Comparison of ENCODE assay signal across 8 cellular contexts in genomic region chrX:40154853-40155616, GRCh38. TPM values are rescaled to one million over a fixed set of nuclear protein-coding genes. Genes with fewer than 3 reads are reported as not detected.
DNase-seq lines count a peak whose midpoint lies in the region; TF ChIP-seq lines count a peak whose summit lies in the region.

No MANE protein-coding gene starts in this region.

- no peaks in the 10 kb centered on the region for H3K36me3 Mint-ChIP-seq in activated T-cell treated with anti-CD3 and anti-CD28 coated beads, Interleukin-2, amount 50 U/mL, for 24 hours (ENCODE audit: low read depth)

- H3K4me1 ChIP-seq in adipocyte (ENCODE audit: control insufficient read depth, insufficient read depth, low read length) (peaks cover 2% of the 10 kb centered on the region), hepatocyte (ENCODE audit: insufficient read depth) (peaks cover 56% of the 10 kb centered on the region)

- H3K9me3 Mint-ChIP-seq in activated T-cell treated with anti-CD3 and anti-CD28 coated beads, Interleukin-2, amount 50 U/mL, for 24 hours = no peaks in the 10 kb centered on the region

- H3K4me3 Mint-ChIP-seq in activated T-cell treated with anti-CD3 and anti-CD28 coated beads, Interleukin-2, amount 50 U/mL, for 24 hours = peak overlapping the region; percentile 76

- H3K4me3 ChIP-seq in adipocyte (ENCODE audit: low read length) = peak overlapping the region; percentile 65
- H3K4me3 ChIP-seq in hepatocyte = peak overlapping the region; percentile 36
- peak overlapping the region; percentile 38 for H3K4me3 ChIP-seq in skeletal muscle cell (ENCODE audit: low read depth, low read length)

- H4K20me1 ChIP-seq in hepatocyte (ENCODE audit: insufficient read depth, poor library complexity, severe bottlenecking) = no peaks in the 10 kb centered on the region

- DNase-seq in activated T-cell treated with anti-CD3 and anti-CD28 coated beads, Interleukin-2, amount 50 U/mL, for 24 hours = peak; percentile 52
- no peak for DNase-seq in activated T-cell treated with anti-CD3 and anti-CD28 coated beads, Interleukin-2, amount 50 U/mL, for 1 hour
- DNase-seq in NCI-H748 treated with DMSO at 0.1 percent for 48 hours (lab: John Stamatoyannopoulos, UW) (peak; percentile 48), adipocyte (ENCODE audit: low read depth) (peak; percentile 51), hepatocyte (ENCODE audit: low spot score) (peak; percentile 80), skeletal muscle cell (ENCODE audit: low read depth) (no peak), NCI-H187 (lab: John Stamatoyannopoulos, UW) (no peak), A172 (ENCODE audit: low spot score) (no peak)

- no peaks in the 10 kb centered on the region for H3K36me3 ChIP-seq in adipocyte (ENCODE audit: control insufficient read depth, insufficient read depth, low read length, severe bottlenecking)
- H3K36me3 ChIP-seq in hepatocyte (replicated peaks; ENCODE audit: insufficient read depth, low read depth) = no peaks in the 10 kb centered on the region

- H3K27me3 Mint-ChIP-seq in activated T-cell treated with anti-CD3 and anti-CD28 coated beads, Interleukin-2, amount 50 U/mL, for 24 hours = peaks cover 67% of the 10 kb centered on the region

- H3K27me3 ChIP-seq in adipocyte (replicated peaks; ENCODE audit: control insufficient read depth, insufficient read depth, low read length) = peaks cover 19% of the 10 kb centered on the region
- peaks cover 58% of the 10 kb centered on the region for H3K27me3 ChIP-seq in hepatocyte

- H3K9me2 ChIP-seq in hepatocyte (replicated peaks; ENCODE audit: insufficient read depth) = no peaks in the 10 kb centered on the region

- no peaks in the 10 kb centered on the region for H3K79me2 ChIP-seq in hepatocyte

- no peak for TF ChIP-seq CTCF in hepatocyte (IDR thresholded peaks at IDR 0.05; ENCODE audit: poor library complexity)

- H3K9me3 ChIP-seq in adipocyte (ENCODE audit: control insufficient read depth, low read length) = no peaks in the 10 kb centered on the region
- no peaks in the 10 kb centered on the region for H3K9me3 ChIP-seq in hepatocyte (ENCODE audit: low read depth)

- H3K4me1 Mint-ChIP-seq in activated T-cell treated with anti-CD3 and anti-CD28 coated beads, Interleukin-2, amount 50 U/mL, for 24 hours (ENCODE audit: low read depth) = peaks cover 21% of the 10 kb centered on the region

- H2AFZ ChIP-seq in hepatocyte = peak overlapping the region; percentile 21

- peak overlapping the region; percentile 82 for H3K27ac ChIP-seq in hepatocyte

- H3K9ac ChIP-seq in adipocyte (ENCODE audit: low read length) = no peak overlapping the region

- peak overlapping the region; percentile 80 for H3K27ac Mint-ChIP-seq in activated T-cell treated with anti-CD3 and anti-CD28 coated beads, Interleukin-2, amount 50 U/mL, for 24 hours

- peak overlapping the region; percentile 97 for H3K4me2 ChIP-seq in hepatocyte

- WGBS in hepatocyte (ENCODE audit: low lambda C conversion rate, missing lambda C conversion rate) = 13% methylated on average over 67 of the region's 73 CpGs

RNA-seq across cellular contexts. Expression of gene BCOR, which starts 57.3 kb away (rescaled TPM):
- 22.7 and 22.9 TPM in 2 replicates for total RNA-seq in hepatocyte
- 13.6 and 15.3 TPM in 2 replicates for polyA plus RNA-seq in hepatocyte
- total RNA-seq in A172 (2014; rRNA removed; shearing (Covaris generic)) = 10.9 and 20.5 TPM in 2 replicates

Comparison
In these comparisons a context has a peak if more than half of its experiments do, and no peak if none do; other contexts are left out.
1. DNase-seq: peak in activated T-cell treated with anti-CD3 and anti-CD28 coated beads, Interleukin-2, amount 50 U/mL, for 24 hours (single experiment), NCI-H748 treated with DMSO at 0.1 percent for 48 hours (single experiment), adipocyte (single experiment) and hepatocyte (single experiment); none in activated T-cell treated with anti-CD3 and anti-CD28 coated beads, Interleukin-2, amount 50 U/mL, for 1 hour (single experiment), skeletal muscle cell (single experiment), NCI-H187 (0 of 2) and A172 (single experiment).
2. Peak in every context shown above with its lines, with median percentiles within 50 percentile points of each other: H3K4me3 ChIP-seq.